In genomic region chr2:182548031-182548950, GRCh38 we compare ENCODE assay signal across 1 cellular context.
TF ChIP-seq lines count a peak whose summit lies in the region.

No MANE protein-coding gene starts in this region.

TF ChIP-seq in endothelial cell of umbilical vein, 7 proteins besides CTCF, POLR2A, EP300 and RAD21 (continued from another document):
- TF ChIP-seq EZH2 (IDR thresholded peaks at IDR 0.05; ENCODE audit: borderline replicate concordance, low read depth, low read length, severe bottlenecking): no peak
- TF ChIP-seq POLR2AphosphoS5 (IDR thresholded peaks at IDR 0.05; ENCODE audit: insufficient read depth, low read depth, low read length): no peak
- no peak for TF ChIP-seq MYC (IDR thresholded peaks at IDR 0.05; ENCODE audit: low read depth, low read length)
- TF ChIP-seq GATA2 (IDR thresholded peaks at IDR 0.05; ENCODE audit: insufficient read depth, insufficient read length, low read depth, low read length): no peak
- TF ChIP-seq MAX (IDR thresholded peaks at IDR 0.05; ENCODE audit: insufficient read depth, insufficient read length): no peak
- no peak for TF ChIP-seq JUN (IDR thresholded peaks at IDR 0.05; ENCODE audit: borderline replicate concordance, insufficient read depth, insufficient read length, low read depth)
